ENCODE assay signal across 8 cellular contexts in the genomic region with DNA sequence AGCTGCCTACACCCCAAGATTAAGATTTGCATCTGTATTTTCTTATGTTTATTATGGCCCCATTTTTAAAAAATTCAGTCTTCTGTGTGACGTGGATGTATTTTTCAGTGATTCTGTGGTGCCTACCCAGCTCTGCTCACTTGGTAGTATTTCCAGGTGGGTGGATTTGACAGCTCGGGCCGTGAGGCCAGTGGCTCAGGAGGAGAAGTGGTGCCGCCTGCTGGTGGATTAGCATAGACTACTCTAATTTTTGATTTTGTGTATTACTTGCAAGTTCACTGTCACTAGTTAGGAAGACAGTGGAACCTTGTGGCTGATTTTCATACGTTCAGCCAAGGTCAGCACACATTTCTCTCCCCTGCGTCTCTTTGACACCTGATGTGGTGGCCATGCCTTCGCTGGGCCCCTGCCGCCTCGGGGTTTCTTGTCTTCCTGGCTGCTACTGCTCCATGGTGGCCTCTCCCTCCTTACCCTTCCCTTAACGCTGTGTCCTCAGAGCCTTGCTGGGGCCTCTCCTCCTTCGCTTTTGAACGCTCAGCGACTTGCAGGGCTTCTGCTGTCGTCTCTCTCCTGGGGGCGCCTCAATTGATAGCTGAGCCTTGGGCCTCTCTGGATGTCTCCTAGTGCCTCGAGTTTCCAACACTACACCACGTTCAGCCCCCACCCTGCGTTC.
DNase-seq lines count a peak whose midpoint lies in the region; ATAC-seq, FAIRE-seq and TF ChIP-seq lines count a peak whose summit lies in the region.

No MANE protein-coding gene starts in this region.

- no peak overlapping the region for H3K4me3 ChIP-seq in breast epithelium
- no peak overlapping the region for H3K4me3 ChIP-seq in keratinocyte (ENCODE audit: control insufficient read depth in 2 of 3, extremely low read depth in 1 of 3, insufficient read depth in 2 of 3, low read depth in 1 of 3, low read length in 3 of 3)

- H3T11ph ChIP-seq in H9 (ENCODE audit: low read length): no peak overlapping the region

- H3K27ac Mint-ChIP-seq in CD14-positive monocyte (peak overlapping the region in 4 of 7 donors; percentile 17 to 66 (median 46)), H9 (peak overlapping the region in 2 of 3 experiments; percentile 69 to 81; a peak in 2 of 7 replicates)

- no peaks in the 10 kb centered on the region for H3K23me2 ChIP-seq in H9 (ENCODE audit: insufficient read length, low read depth, low read length, poor library complexity, severe bottlenecking)

- H3K9me3 ChIP-seq in H9 (ENCODE audit: control insufficient read depth, low read depth, low read length): no peaks in the 10 kb centered on the region
- H3K9me3 ChIP-seq in breast epithelium: no peaks in the 10 kb centered on the region
- no peaks in the 10 kb centered on the region for H3K9me3 ChIP-seq in keratinocyte (ENCODE audit: control insufficient read depth, low read depth, low read length)

- H3K27ac ChIP-seq in H9 (ENCODE audit: insufficient read length, low read depth, low read length) (no peak overlapping the region), breast epithelium (no peak overlapping the region), keratinocyte (ENCODE audit: control insufficient read depth, insufficient read depth, low read length) (no peak overlapping the region)

- H3K9ac ChIP-seq in H9 (ENCODE audit: extremely low read depth, insufficient read length, low read length): no peak overlapping the region
- no peak overlapping the region for H3K9ac ChIP-seq in keratinocyte (ENCODE audit: control insufficient read depth, extremely low read depth, insufficient read depth, low read length)

- H3K4me1 ChIP-seq in H9 (ENCODE audit: insufficient read depth, low read length): no peaks in the 10 kb centered on the region
- no peaks in the 10 kb centered on the region for H3K4me1 ChIP-seq in breast epithelium
- H3K4me1 ChIP-seq in keratinocyte (ENCODE audit: control insufficient read depth, extremely low read depth, insufficient read depth, low read length): no peaks in the 10 kb centered on the region

- DNase-seq in CD14-positive monocyte (ENCODE audit: low spot score): no peak
- peak; percentile 70 for DNase-seq in H9
- DNase-seq in NCI-H2227 (lab: John Stamatoyannopoulos, UW; ENCODE audit: unreplicated experiment): peak; percentile 77
- DNase-seq in activated CD4-positive, CD25-positive, alpha-beta regulatory T cell (lab: John Stamatoyannopoulos, UW): peak; percentile 49 to 75 (median 66)
- peak; percentile 62 to 79 for DNase-seq in breast epithelium (ENCODE audit: low spot score in 2 of 2)
- DNase-seq in keratinocyte (ENCODE audit: low read depth, low spot score): peak; percentile 32
- DNase-seq in stimulated activated CD4-positive, alpha-beta T cell treated with anti-CD3 and anti-CD28 coated beads, Interleukin-1b, Interleukin-23, amount 100 ng/mL, for 4 hours (ENCODE audit: low read depth in 2 of 2): peak; percentile 74 to 81

- H4K91ac ChIP-seq in H9 (ENCODE audit: insufficient read length, low read depth, low read length): no peak overlapping the region

- H3K56ac ChIP-seq in H9 (ENCODE audit: insufficient read length, low read depth, low read length): no peak overlapping the region

- H2BK12ac ChIP-seq in H9 (ENCODE audit: insufficient read length, low read depth, low read length): no peak overlapping the region

- no peaks in the 10 kb centered on the region for H3K79me1 ChIP-seq in H9 (ENCODE audit: insufficient read depth, low read depth, low read length, poor library complexity, severe bottlenecking)

- H3K79me2 ChIP-seq in H9 (ENCODE audit: insufficient read depth, low read length) (no peaks in the 10 kb centered on the region), keratinocyte (ENCODE audit: control insufficient read depth, insufficient read depth, low read length) (no peaks in the 10 kb centered on the region)

- H3K27me3 ChIP-seq in H9 (ENCODE audit: insufficient read depth, low read length) (no peaks in the 10 kb centered on the region), breast epithelium (no peaks in the 10 kb centered on the region), keratinocyte (ENCODE audit: control insufficient read depth, extremely low read depth, insufficient read depth, low read length) (no peaks in the 10 kb centered on the region)

- H2AK5ac ChIP-seq in H9 (ENCODE audit: insufficient read length, low read length): no peak overlapping the region

- no peaks in the 10 kb centered on the region for H3K9me1 ChIP-seq in keratinocyte (ENCODE audit: control insufficient read depth, extremely low read depth, insufficient read depth, low read length)

- no peak overlapping the region for H2BK5ac ChIP-seq in H9 (ENCODE audit: insufficient read length, low read length)

- H2BK20ac ChIP-seq in H9 (ENCODE audit: low read depth, low read length, poor library complexity, severe bottlenecking): no peak overlapping the region

- no peak for ATAC-seq in HG03045 (IDR thresholded peaks at IDR 0.05; ENCODE audit: unreplicated experiment)

- H3K9me3 Mint-ChIP-seq in CD14-positive monocyte (no peaks in the 10 kb centered on the region), H9 (no peaks in the 10 kb centered on the region; a peak in 1 of 5 replicates)

- peak; percentile 67 for FAIRE-seq in keratinocyte (lab: Jason Lieb, UNC)

- TF ChIP-seq POLR2A in breast epithelium (IDR thresholded peaks at IDR 0.05): no peak

- H4K5ac ChIP-seq in H9 (ENCODE audit: insufficient read length, low read depth, low read length): no peak overlapping the region

- H3K4me3 Mint-ChIP-seq in CD14-positive monocyte (no peak overlapping the region), H9 (no peak overlapping the region)

- no peak overlapping the region for H2BK120ac ChIP-seq in H9 (ENCODE audit: low read depth, low read length, poor library complexity, severe bottlenecking)

- H3K27me3 Mint-ChIP-seq in CD14-positive monocyte (ENCODE audit: low read depth in 3 of 3) (peaks cover 0 to 2% (median 0%) of the 10 kb centered on the region in 3 donors), H9 (ENCODE audit: low read depth) (no peaks in the 10 kb centered on the region; the same call in none of the 2 replicates)

- H2BK15ac ChIP-seq in H9 (ENCODE audit: low read depth, low read length): no peak overlapping the region

- intact Hi-C loops in CD14-positive monocyte (cut with micrococcal nuclease) (no loop called here), breast epithelium (cut with DNase I; ENCODE audit: low total_unique reads) (loop anchor here (5.0 to 10.0 kb wide), 2 partner anchors 91 to 271 kb away; a partner anchor contains a TSS)

- H3K18ac ChIP-seq in H9 (ENCODE audit: insufficient read length, low read depth, low read length): no peak overlapping the region

- peaks cover 6% of the 10 kb centered on the region for H3K36me3 ChIP-seq in breast epithelium
- H3K36me3 ChIP-seq in keratinocyte (ENCODE audit: control insufficient read depth in 2 of 2, extremely low read depth in 1 of 2, insufficient read depth in 2 of 2, low read length in 2 of 2): peaks cover 0 to 13% of the 10 kb centered on the region in 2 experiments

- H3K4me2 ChIP-seq in H9 (ENCODE audit: insufficient read depth, insufficient read length, low read length) (no peak overlapping the region), keratinocyte (ENCODE audit: control insufficient read depth, extremely low read depth, insufficient read depth, low read depth, low read length) (no peak overlapping the region)

- no peak overlapping the region for H4K8ac ChIP-seq in H9 (replicated peaks; ENCODE audit: insufficient read length, low read depth, low read length)

- H3K23ac ChIP-seq in H9 (ENCODE audit: insufficient read length, low read depth, low read length): no peak overlapping the region

- H3K36me3 Mint-ChIP-seq in CD14-positive monocyte (peaks cover 88 to 98% of the 10 kb centered on the region in 2 donors), H9 (ENCODE audit: insufficient read depth in 1 of 3, low read depth in 3 of 3) (peaks cover 7 to 11% (median 7%) of the 10 kb centered on the region in 3 experiments)

- H3K4ac ChIP-seq in H9 (ENCODE audit: low read depth, low read length): no peak overlapping the region

- no peak overlapping the region for H3K14ac ChIP-seq in H9 (ENCODE audit: insufficient read depth, low read length)

- no peak overlapping the region for H2AFZ ChIP-seq in H9 (ENCODE audit: low read length)
- H2AFZ ChIP-seq in keratinocyte (ENCODE audit: control insufficient read depth, low read length): no peak overlapping the region

- H3K4me1 Mint-ChIP-seq in CD14-positive monocyte (no peaks in the 10 kb centered on the region), H9 (peaks cover 4 to 5% of the 10 kb centered on the region in 2 experiments; a peak in 3 of 4 replicates)

- no CpG with 5 or more reads among the region's 18 CpGs for WGBS in H9 (ENCODE audit: extremely low coverage, insufficient read length, low lambda C conversion rate)

- TF ChIP-seq CTCF in CD14-positive monocyte (IDR thresholded peaks at IDR 0.05) (peak; percentile 70), H9 (conservative IDR thresholded peaks at IDR 0.05) (peak; percentile 86), breast epithelium (IDR thresholded peaks at IDR 0.05) (peak; percentile 65 to 86 (median 85)), keratinocyte (optimal IDR thresholded peaks at IDR 0.05 in 1 of 3, IDR thresholded peaks at IDR 0.05 in 1 of 3, conservative IDR thresholded peaks at IDR 0.05 in 1 of 3; ENCODE audit: extremely low read depth in 1 of 3, insufficient read depth in 2 of 3, low read length in 3 of 3) (peak; percentile 80 to 89 (median 85))

- H4K20me1 ChIP-seq in H9 (ENCODE audit: control insufficient read depth, insufficient read depth, insufficient read length) (no peaks in the 10 kb centered on the region), keratinocyte (ENCODE audit: control insufficient read depth, extremely low read depth, insufficient read depth, low read length) (no peaks in the 10 kb centered on the region)

- dilution Hi-C loops in keratinocyte (cut with MboI; ENCODE audit: extremely low pct_ligation_motif_present, low sequenced_read_pairs): no loop called here
